ENCODE assay signal across 33 cellular contexts in the genomic region with DNA sequence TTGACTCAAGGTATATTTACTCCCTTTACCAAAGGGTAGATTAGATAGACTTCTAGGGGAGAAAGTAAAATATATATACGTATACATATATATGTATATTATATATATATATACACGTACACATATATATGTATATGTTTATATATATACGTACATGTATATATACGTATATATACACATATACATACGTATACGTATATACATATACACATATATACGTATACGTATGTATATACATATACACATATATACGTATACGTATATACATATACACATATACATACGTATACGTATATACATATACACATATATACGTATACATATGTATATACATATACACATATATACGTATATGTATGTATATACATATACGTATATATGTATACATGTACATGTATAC.
"Had no signal": no experiment of that assay in that cellular context is flagged by ENCODE, and none has a peak within 500 bp of the region (broad histone marks: within the 10 kb centered on the region; RNA-seq: fewer than 3 reads in every experiment).

No MANE protein-coding gene starts in this region.

- H3K4me1 ChIP-seq: adrenal gland, breast epithelium, colonic mucosa had no signal

- H3K27me3 ChIP-seq: adrenal gland, breast epithelium, cardiac muscle cell, colonic mucosa had no signal

- H3K4me3 ChIP-seq: adrenal gland, breast epithelium, cardiac muscle cell, colonic mucosa had no signal

- DNase-seq: activated CD4-positive, alpha-beta memory T cell treated with anti-CD3 and anti-CD28 coated beads for 36 hours; activated CD4-positive, alpha-beta T cell treated with anti-CD3 and anti-CD28 coated beads for 36 hours; activated CD4-positive, alpha-beta T cell treated with anti-CD3 and anti-CD28 coated beads, Interleukin-2, amount 10 ng/mL, durations not matched to agents 24 days and 14 days; activated CD4-positive, CD25-positive, alpha-beta regulatory T cell; activated CD4-positive, CD25-positive, alpha-beta regulatory T cell treated with anti-CD3 and anti-CD28 coated beads, Interleukin-2, amount 50 U/mL, for 72 hours; activated CD8-positive, alpha-beta memory T cell treated with anti-CD3 and anti-CD28 coated beads, Interleukin-2, amount 10 ng/mL, durations not matched to agents 7 days and 5 days; activated CD8-positive, alpha-beta memory T cell treated with anti-CD3 and anti-CD28 coated beads, Interleukin-2, amount 50 U/mL, for 4 hours; activated CD8-positive, alpha-beta T cell treated with anti-CD3 and anti-CD28 coated beads, Interleukin-2, amount 10 ng/mL, durations not matched to agents 7 days and 5 days; activated effector memory CD4-positive, alpha-beta T cell treated with anti-CD3 and anti-CD28 coated beads, Interleukin-2, amount 50 U/mL, for 16 hours; activated naive CD4-positive, alpha-beta T cell treated with anti-CD3 and anti-CD28 coated beads for 36 hours; activated naive CD8-positive, alpha-beta T cell treated with anti-CD3 and anti-CD28 coated beads for 36 hours; activated naive CD8-positive, alpha-beta T cell treated with anti-CD3 and anti-CD28 coated beads, Interleukin-2, amount 50 U/mL, for 24 hours; activated T-cell treated with anti-CD3 and anti-CD28 coated beads, Interleukin-2, amount 50 U/mL, for 1 hour; activated T-cell treated with anti-CD3 and anti-CD28 coated beads, Interleukin-2, amount 50 U/mL, for 48 hours; adrenal gland; amygdala; aorta; central memory CD4-positive, alpha-beta T cell; cerebellar nuclear complex; colonic mucosa; effector CD8-positive, alpha-beta T cell; foreskin fibroblast; head of caudate nucleus; T-helper 17 cell; T1000 had no signal

- H3K27ac Mint-ChIP-seq: activated CD4-positive, alpha-beta memory T cell treated with anti-CD3 and anti-CD28 coated beads for 36 hours; activated CD4-positive, alpha-beta T cell treated with anti-CD3 and anti-CD28 coated beads for 36 hours; activated CD4-positive, alpha-beta T cell treated with anti-CD3 and anti-CD28 coated beads, Interleukin-2, amount 10 ng/mL, durations not matched to agents 24 days and 14 days; activated CD8-positive, alpha-beta memory T cell treated with anti-CD3 and anti-CD28 coated beads, Interleukin-2, amount 10 ng/mL, durations not matched to agents 7 days and 5 days; activated CD8-positive, alpha-beta T cell treated with anti-CD3 and anti-CD28 coated beads, Interleukin-2, amount 10 ng/mL, durations not matched to agents 7 days and 5 days; activated naive CD4-positive, alpha-beta T cell treated with anti-CD3 and anti-CD28 coated beads for 36 hours; activated naive CD4-positive, alpha-beta T cell treated with anti-CD3 and anti-CD28 coated beads, Interleukin-2, amount 50 U/mL, for 24 hours; activated naive CD8-positive, alpha-beta T cell treated with anti-CD3 and anti-CD28 coated beads for 36 hours; activated naive CD8-positive, alpha-beta T cell treated with anti-CD3 and anti-CD28 coated beads, Interleukin-2, amount 50 U/mL, for 24 hours; activated T-helper 1 cell treated with anti-CD3 and anti-CD28 coated beads, Interleukin-12 subunit alpha, Interleukin-12 subunit beta, Interleukin-2, Interleukin-4 antibody, amounts not matched to agents 30 ng/mL and 10 ng/mL and 1 ng/mL, durations not matched to agents 14 hours and 24 hours and 36 hours; activated T-helper 2 cell treated with anti-CD3 and anti-CD28 coated beads, Interferon-gamma antibody, Interleukin-2, Interleukin-4, amounts not matched to agents 10 μg/mL and 5 μg/mL and 100 μg/mL, durations not matched to agents 14 hours and 24 hours and 36 hours; brain; T-helper 17 cell; T-helper 2 cell treated with Interferon-gamma antibody and Interleukin-4, amounts not matched to agents 5 μg/mL and 100 μg/mL, for 36 hours had no signal

- H3K36me3 Mint-ChIP-seq: activated CD4-positive, alpha-beta memory T cell treated with anti-CD3 and anti-CD28 coated beads for 36 hours; activated CD8-positive, alpha-beta memory T cell treated with anti-CD3 and anti-CD28 coated beads, Interleukin-2, amount 10 ng/mL, durations not matched to agents 7 days and 5 days; activated naive CD4-positive, alpha-beta T cell treated with anti-CD3 and anti-CD28 coated beads, Interleukin-2, amount 50 U/mL, for 24 hours; activated naive CD8-positive, alpha-beta T cell treated with anti-CD3 and anti-CD28 coated beads for 36 hours; brain had no signal

- H3K4me1 Mint-ChIP-seq: activated CD4-positive, alpha-beta T cell treated with anti-CD3 and anti-CD28 coated beads for 36 hours; activated CD4-positive, alpha-beta T cell treated with anti-CD3 and anti-CD28 coated beads, Interleukin-2, amount 10 ng/mL, durations not matched to agents 24 days and 14 days; activated CD8-positive, alpha-beta memory T cell treated with anti-CD3 and anti-CD28 coated beads, Interleukin-2, amount 10 ng/mL, durations not matched to agents 7 days and 5 days; activated naive CD4-positive, alpha-beta T cell treated with anti-CD3 and anti-CD28 coated beads, Interleukin-2, amount 50 U/mL, for 24 hours; activated naive CD8-positive, alpha-beta T cell treated with anti-CD3 and anti-CD28 coated beads for 36 hours; activated naive CD8-positive, alpha-beta T cell treated with anti-CD3 and anti-CD28 coated beads, Interleukin-2, amount 50 U/mL, for 24 hours; brain; T-helper 17 cell had no signal

- H3K9me3 Mint-ChIP-seq: activated naive CD4-positive, alpha-beta T cell treated with anti-CD3 and anti-CD28 coated beads, Interleukin-2, amount 50 U/mL, for 24 hours; activated naive CD8-positive, alpha-beta T cell treated with anti-CD3 and anti-CD28 coated beads for 36 hours; activated naive CD8-positive, alpha-beta T cell treated with anti-CD3 and anti-CD28 coated beads, Interleukin-2, amount 50 U/mL, for 24 hours had no signal

- H3K27me3 Mint-ChIP-seq: activated CD4-positive, alpha-beta memory T cell treated with anti-CD3 and anti-CD28 coated beads for 36 hours; activated CD4-positive, alpha-beta T cell treated with anti-CD3 and anti-CD28 coated beads for 36 hours; activated CD4-positive, alpha-beta T cell treated with anti-CD3 and anti-CD28 coated beads, Interleukin-2, amount 10 ng/mL, durations not matched to agents 24 days and 14 days; activated CD8-positive, alpha-beta memory T cell treated with anti-CD3 and anti-CD28 coated beads, Interleukin-2, amount 10 ng/mL, durations not matched to agents 7 days and 5 days; activated naive CD4-positive, alpha-beta T cell treated with anti-CD3 and anti-CD28 coated beads, Interleukin-2, amount 50 U/mL, for 24 hours; activated naive CD8-positive, alpha-beta T cell treated with anti-CD3 and anti-CD28 coated beads for 36 hours; activated naive CD8-positive, alpha-beta T cell treated with anti-CD3 and anti-CD28 coated beads, Interleukin-2, amount 50 U/mL, for 24 hours; brain; T-helper 17 cell had no signal

- H3K9me3 ChIP-seq: adrenal gland, breast epithelium, colonic mucosa had no signal

- H3K27ac ChIP-seq: adrenal gland, breast epithelium, cardiac muscle cell, colonic mucosa had no signal

- H3K36me3 ChIP-seq: adrenal gland, breast epithelium, cardiac muscle cell, colonic mucosa had no signal

- H3K4me3 Mint-ChIP-seq: activated CD4-positive, alpha-beta memory T cell treated with anti-CD3 and anti-CD28 coated beads for 36 hours; activated CD4-positive, alpha-beta T cell treated with anti-CD3 and anti-CD28 coated beads for 36 hours; activated CD4-positive, alpha-beta T cell treated with anti-CD3 and anti-CD28 coated beads, Interleukin-2, amount 10 ng/mL, durations not matched to agents 24 days and 14 days; activated CD8-positive, alpha-beta memory T cell treated with anti-CD3 and anti-CD28 coated beads, Interleukin-2, amount 10 ng/mL, durations not matched to agents 7 days and 5 days; activated CD8-positive, alpha-beta T cell treated with anti-CD3 and anti-CD28 coated beads, Interleukin-2, amount 10 ng/mL, durations not matched to agents 7 days and 5 days; activated naive CD4-positive, alpha-beta T cell treated with anti-CD3 and anti-CD28 coated beads for 36 hours; activated naive CD4-positive, alpha-beta T cell treated with anti-CD3 and anti-CD28 coated beads, Interleukin-2, amount 50 U/mL, for 24 hours; activated naive CD8-positive, alpha-beta T cell treated with anti-CD3 and anti-CD28 coated beads for 36 hours; activated naive CD8-positive, alpha-beta T cell treated with anti-CD3 and anti-CD28 coated beads, Interleukin-2, amount 50 U/mL, for 24 hours; activated T-helper 1 cell treated with anti-CD3 and anti-CD28 coated beads, Interleukin-12 subunit alpha, Interleukin-12 subunit beta, Interleukin-2, Interleukin-4 antibody, amounts not matched to agents 30 ng/mL and 10 ng/mL and 1 ng/mL, durations not matched to agents 14 hours and 24 hours and 36 hours; brain; T-helper 17 cell; T-helper 2 cell treated with Interferon-gamma antibody and Interleukin-4, amounts not matched to agents 5 μg/mL and 100 μg/mL, for 36 hours had no signal

- ATAC-seq: activated CD4-positive, alpha-beta T cell treated with anti-CD3 and anti-CD28 coated beads for 36 hours; activated CD8-positive, alpha-beta memory T cell treated with anti-CD3 and anti-CD28 coated beads, Interleukin-2, amount 10 ng/mL, durations not matched to agents 7 days and 5 days; activated CD8-positive, alpha-beta T cell treated with anti-CD3 and anti-CD28 coated beads, Interleukin-2, amount 10 ng/mL, durations not matched to agents 7 days and 5 days; activated naive CD8-positive, alpha-beta T cell treated with anti-CD3 and anti-CD28 coated beads, Interleukin-2, amount 50 U/mL, for 24 hours; esophagus mucosa; T-helper 17 cell had no signal
